In genomic region chr3:153639634-153640033, GRCh38 we compare ENCODE assay signal across 19 cellular contexts.
"Had no signal": no experiment of that assay in that cellular context is flagged by ENCODE, and none has a peak within 500 bp of the region (broad histone marks: within the 10 kb centered on the region; RNA-seq: fewer than 3 reads in every experiment).

No MANE protein-coding gene starts in this region.

- H3K4me3 ChIP-seq: esophagus muscularis mucosa, pancreas, right lobe of liver, thyroid gland had no signal

- H3K4me1 ChIP-seq: esophagus muscularis mucosa, pancreas, right lobe of liver, thyroid gland had no signal

- H3K27me3 ChIP-seq: esophagus muscularis mucosa, neutrophil, pancreas, right lobe of liver, thyroid gland had no signal

- H3K9me3 ChIP-seq: esophagus muscularis mucosa, neutrophil, pancreas, right lobe of liver, thyroid gland had no signal

- H3K36me3 ChIP-seq: esophagus muscularis mucosa, neutrophil, pancreas, right lobe of liver, thyroid gland, WERI-Rb-1 had no signal

- ATAC-seq: activated T-cell treated with anti-CD3 and anti-CD28 coated beads, Interleukin-2, amount 50 U/mL, for 72 hours; left lobe of liver; naive thymus-derived CD8-positive, alpha-beta T cell; pancreas; right lobe of liver; stimulated activated effector memory CD8-positive, alpha-beta T cell treated with anti-CD3 and anti-CD28 coated beads, Interleukin-12 subunit alpha, Interleukin-12 subunit beta, amount 100 ng/mL, for 72 hours had no signal

- DNase-seq: activated CD4-positive, alpha-beta T cell treated with anti-CD3 and anti-CD28 coated beads for 1 hour; activated CD8-positive, alpha-beta memory T cell treated with anti-CD3 and anti-CD28 coated beads for 24 hours; activated CD8-positive, alpha-beta memory T cell treated with anti-CD3 and anti-CD28 coated beads, Interleukin-2, amount 50 U/mL, for 48 hours; activated gamma-delta T cell; activated T-cell treated with anti-CD3 and anti-CD28 coated beads, Interleukin-2, amount 50 U/mL, for 72 hours; effector CD8-positive, alpha-beta T cell; foreskin fibroblast; hypothalamus; kidney; naive thymus-derived CD8-positive, alpha-beta T cell; pancreas; right lobe of liver; stimulated activated CD4-positive, alpha-beta T cell treated with anti-CD3 and anti-CD28 coated beads, Interleukin-4, amount 100 ng/mL, for 24 hours; thyroid gland; WERI-Rb-1 had no signal

- H3K27ac ChIP-seq: esophagus muscularis mucosa, neutrophil, pancreas, right lobe of liver, thyroid gland had no signal
